Comparison of ENCODE assay signal across 13 cellular contexts in genomic region chr9:10232352-10232930, GRCh38.
DNase-seq lines count a peak whose midpoint lies in the region; ATAC-seq and TF ChIP-seq lines count a peak whose summit lies in the region.
"Had no signal": no experiment of that assay in that cellular context is flagged by ENCODE, and none has a peak within 500 bp of the region (broad histone marks: within the 10 kb centered on the region; RNA-seq: fewer than 3 reads in every experiment).

No MANE protein-coding gene starts in this region.

- H3K27ac Mint-ChIP-seq in Calu3 (ENCODE audit: unreplicated experiment), result no peak overlapping the region
- H3K27ac Mint-ChIP-seq: activated CD8-positive, alpha-beta T cell treated with anti-CD3 and anti-CD28 coated beads, Interleukin-2, amount 10 ng/mL, durations not matched to agents 7 days and 5 days; activated naive CD8-positive, alpha-beta T cell treated with anti-CD3 and anti-CD28 coated beads, Interleukin-2, amount 10 ng/mL, durations not matched to agents 7 days and 5 days had no signal

- no peaks in the 10 kb centered on the region for H3K9me3 Mint-ChIP-seq in Calu3 (ENCODE audit: low read depth, unreplicated experiment)

- TF ChIP-seq CTCF in C4-2B (conservative IDR thresholded peaks at IDR 0.05) (peak; percentile 37), liver (IDR thresholded peaks at IDR 0.05; ENCODE audit: low read depth, low read length, missing input control) (peak; percentile 2), Calu3 (IDR thresholded peaks at IDR 0.05; ENCODE audit: unreplicated experiment) (no peak)

- H3K9ac ChIP-seq in liver (ENCODE audit: low read depth in 1 of 2, low read length in 2 of 2), result no peak overlapping the region
- H3K9ac ChIP-seq: BLaER1 had no signal

- DNase-seq in NCI-H146 treated with DMSO at 0.1 percent for 48 hours (lab: John Stamatoyannopoulos, UW; ENCODE audit: unreplicated experiment), result peak; percentile 63
- peak; percentile 16 for DNase-seq in astrocyte of the hippocampus (ENCODE audit: low read depth, low spot score)
- DNase-seq in H4 (ENCODE audit: low spot score), result no peak
- DNase-seq in Calu3, result no peak
- DNase-seq in AG08395 (ENCODE audit: low spot score), result no peak
- DNase-seq: activated CD8-positive, alpha-beta T cell treated with anti-CD3 and anti-CD28 coated beads, Interleukin-2, amount 10 ng/mL, durations not matched to agents 7 days and 5 days; activated naive CD8-positive, alpha-beta T cell treated with anti-CD3 and anti-CD28 coated beads, Interleukin-2, amount 10 ng/mL, durations not matched to agents 7 days and 5 days had no signal

- H3K27ac ChIP-seq in C4-2B, result no peak overlapping the region
- no peak overlapping the region for H3K27ac ChIP-seq in liver (ENCODE audit: low read depth in 1 of 2, low read length in 2 of 2)
- H3K27ac ChIP-seq: BLaER1, prostate gland had no signal

- intact Hi-C loops in Calu3 (cut with micrococcal nuclease; ENCODE audit: unreplicated experiment), result no loop called here

- CTCF ChIA-PET in Calu3 (lab: Charles Lee), result no interaction called here

- H3K36me3 ChIP-seq in liver (ENCODE audit: control insufficient read depth in 4 of 4, insufficient read depth in 3 of 4, low read depth in 1 of 4, low read length in 3 of 4), result no peaks in the 10 kb centered on the region
- H3K36me3 ChIP-seq: BLaER1, prostate gland had no signal

- no TSS peak for BruUV-seq in Calu3 (replicated peaks; lab: Mats Ljungman, UMichigan)

- no peak overlapping the region for H3K4me3 ChIP-seq in liver (ENCODE audit: low read depth in 1 of 3, low read length in 3 of 3)
- H3K4me3 ChIP-seq: BLaER1, K562, prostate gland had no signal

- H3K36me3 Mint-ChIP-seq in Calu3 (ENCODE audit: insufficient read depth, unreplicated experiment), result no peaks in the 10 kb centered on the region
- H3K36me3 Mint-ChIP-seq: activated naive CD8-positive, alpha-beta T cell treated with anti-CD3 and anti-CD28 coated beads, Interleukin-2, amount 10 ng/mL, durations not matched to agents 7 days and 5 days had no signal

- no peaks in the 10 kb centered on the region for H3K9me3 ChIP-seq in liver (ENCODE audit: control insufficient read depth in 4 of 4, low read length in 3 of 4)
- H3K9me3 ChIP-seq: BLaER1, prostate gland had no signal

- H3K4me1 ChIP-seq in liver (ENCODE audit: control insufficient read depth in 4 of 4, insufficient read depth in 4 of 4, low read length in 3 of 4), result no peaks in the 10 kb centered on the region
- H3K4me1 ChIP-seq: BLaER1, prostate gland had no signal

- 38% methylated on average over 3 of the region's 3 CpGs for WGBS in liver

- no peak overlapping the region for H3K4me3 Mint-ChIP-seq in Calu3 (ENCODE audit: low read depth, unreplicated experiment)
- H3K4me3 Mint-ChIP-seq: activated CD8-positive, alpha-beta T cell treated with anti-CD3 and anti-CD28 coated beads, Interleukin-2, amount 10 ng/mL, durations not matched to agents 7 days and 5 days; activated naive CD8-positive, alpha-beta T cell treated with anti-CD3 and anti-CD28 coated beads, Interleukin-2, amount 10 ng/mL, durations not matched to agents 7 days and 5 days had no signal

- H3K4me1 Mint-ChIP-seq in Calu3 (ENCODE audit: low read depth, unreplicated experiment), result no peaks in the 10 kb centered on the region
- H3K4me1 Mint-ChIP-seq: activated naive CD8-positive, alpha-beta T cell treated with anti-CD3 and anti-CD28 coated beads, Interleukin-2, amount 10 ng/mL, durations not matched to agents 7 days and 5 days had no signal

- H3K27me3 ChIP-seq in liver (ENCODE audit: control insufficient read depth in 4 of 4, insufficient read depth in 4 of 4, low read length in 3 of 4), result no peaks in the 10 kb centered on the region
- H3K27me3 ChIP-seq: BLaER1 had no signal

- no peak for ATAC-seq in HG03039 (IDR thresholded peaks at IDR 0.05; ENCODE audit: unreplicated experiment)
- ATAC-seq: activated CD8-positive, alpha-beta T cell treated with anti-CD3 and anti-CD28 coated beads, Interleukin-2, amount 10 ng/mL, durations not matched to agents 7 days and 5 days; K562 had no signal

- peak in 1 of 2 donors; percentile 19 for TF ChIP-seq RAD21 in liver (IDR thresholded peaks at IDR 0.05)

- no peaks in the 10 kb centered on the region for H3K27me3 Mint-ChIP-seq in Calu3 (ENCODE audit: unreplicated experiment)
- H3K27me3 Mint-ChIP-seq: activated naive CD8-positive, alpha-beta T cell treated with anti-CD3 and anti-CD28 coated beads, Interleukin-2, amount 10 ng/mL, durations not matched to agents 7 days and 5 days had no signal

TF ChIP-seq in liver, 16 proteins besides CTCF, POLR2A, EP300 and RAD21:
- TF ChIP-seq SP1 (IDR thresholded peaks at IDR 0.05) (no peak), JUND (IDR thresholded peaks at IDR 0.05) (no peak), ZBTB33 (IDR thresholded peaks at IDR 0.05) (no peak)

Comparison
In these comparisons a context has a peak if more than half of its experiments do, and no peak if none do; other contexts are left out.
1. DNase-seq: peak in NCI-H146 treated with DMSO at 0.1 percent for 48 hours (single experiment) and astrocyte of the hippocampus (single experiment); none in H4 (single experiment), Calu3 (single experiment) and AG08395 (single experiment).